2 cellular contexts compared by ENCODE assay signal in the genomic region with DNA sequence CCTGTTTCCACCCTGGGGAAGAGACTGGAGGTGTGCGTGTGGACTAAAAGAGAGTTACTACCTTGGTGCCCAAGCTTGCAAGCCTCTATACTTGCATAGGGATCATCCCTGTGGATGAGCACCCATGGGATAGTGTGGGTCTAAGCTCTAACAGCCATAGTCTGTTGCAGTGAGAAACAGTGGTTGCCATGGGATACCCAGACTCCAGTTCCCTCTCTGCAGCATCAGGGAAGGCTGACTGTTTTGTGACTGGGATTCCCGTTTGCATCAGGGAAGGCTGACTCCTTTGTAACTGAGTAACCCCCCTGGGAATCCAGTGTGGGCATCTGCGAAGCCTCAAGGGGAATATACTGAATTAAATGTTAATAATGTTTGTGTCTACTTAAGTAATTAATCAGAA.
TF ChIP-seq lines count a peak whose summit lies in the region.

No MANE protein-coding gene starts in this region.

TF ChIP-seq in SK-N-SH, 30 proteins besides CTCF, POLR2A, EP300 and RAD21:
- TF ChIP-seq, protein P1, sequence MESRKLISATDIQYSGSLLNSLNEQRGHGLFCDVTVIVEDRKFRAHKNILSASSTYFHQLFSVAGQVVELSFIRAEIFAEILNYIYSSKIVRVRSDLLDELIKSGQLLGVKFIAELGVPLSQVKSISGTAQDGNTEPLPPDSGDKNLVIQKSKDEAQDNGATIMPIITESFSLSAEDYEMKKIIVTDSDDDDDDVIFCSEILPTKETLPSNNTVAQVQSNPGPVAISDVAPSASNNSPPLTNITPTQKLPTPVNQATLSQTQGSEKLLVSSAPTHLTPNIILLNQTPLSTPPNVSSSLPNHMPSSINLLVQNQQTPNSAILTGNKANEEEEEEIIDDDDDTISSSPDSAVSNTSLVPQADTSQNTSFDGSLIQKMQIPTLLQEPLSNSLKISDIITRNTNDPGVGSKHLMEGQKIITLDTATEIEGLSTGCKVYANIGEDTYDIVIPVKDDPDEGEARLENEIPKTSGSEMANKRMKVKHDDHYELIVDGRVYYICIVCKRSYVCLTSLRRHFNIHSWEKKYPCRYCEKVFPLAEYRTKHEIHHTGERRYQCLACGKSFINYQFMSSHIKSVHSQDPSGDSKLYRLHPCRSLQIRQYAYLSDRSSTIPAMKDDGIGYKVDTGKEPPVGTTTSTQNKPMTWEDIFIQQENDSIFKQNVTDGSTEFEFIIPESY (IDR thresholded peaks at IDR 0.05; ENCODE audit: borderline replicate concordance, low read depth): no peak
- TF ChIP-seq FOXM1 (IDR thresholded peaks at IDR 0.05; ENCODE audit: low read depth): no peak
- TF ChIP-seq ELF1 (IDR thresholded peaks at IDR 0.05): no peak
- TF ChIP-seq RFX5 (IDR thresholded peaks at IDR 0.05; ENCODE audit: low read length): no peak
- TF ChIP-seq, protein P2, sequence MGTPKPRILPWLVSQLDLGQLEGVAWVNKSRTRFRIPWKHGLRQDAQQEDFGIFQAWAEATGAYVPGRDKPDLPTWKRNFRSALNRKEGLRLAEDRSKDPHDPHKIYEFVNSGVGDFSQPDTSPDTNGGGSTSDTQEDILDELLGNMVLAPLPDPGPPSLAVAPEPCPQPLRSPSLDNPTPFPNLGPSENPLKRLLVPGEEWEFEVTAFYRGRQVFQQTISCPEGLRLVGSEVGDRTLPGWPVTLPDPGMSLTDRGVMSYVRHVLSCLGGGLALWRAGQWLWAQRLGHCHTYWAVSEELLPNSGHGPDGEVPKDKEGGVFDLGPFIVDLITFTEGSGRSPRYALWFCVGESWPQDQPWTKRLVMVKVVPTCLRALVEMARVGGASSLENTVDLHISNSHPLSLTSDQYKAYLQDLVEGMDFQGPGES (IDR thresholded peaks at IDR 0.05; ENCODE audit: low read depth, low read length): no peak
- no peak for TF ChIP-seq GATA2 (CRISPR knock-in tag; IDR thresholded peaks at IDR 0.05)
- TF ChIP-seq MEF2A (IDR thresholded peaks at IDR 0.05; ENCODE audit: borderline replicate concordance, low read depth): no peak
- no peak for TF ChIP-seq MXI1 (IDR thresholded peaks at IDR 0.05; ENCODE audit: low read depth, low read length)
- TF ChIP-seq EZH2phosphoT487 (IDR thresholded peaks at IDR 0.05; ENCODE audit: borderline replicate concordance, low read depth): no peak
- TF ChIP-seq, protein P3, sequence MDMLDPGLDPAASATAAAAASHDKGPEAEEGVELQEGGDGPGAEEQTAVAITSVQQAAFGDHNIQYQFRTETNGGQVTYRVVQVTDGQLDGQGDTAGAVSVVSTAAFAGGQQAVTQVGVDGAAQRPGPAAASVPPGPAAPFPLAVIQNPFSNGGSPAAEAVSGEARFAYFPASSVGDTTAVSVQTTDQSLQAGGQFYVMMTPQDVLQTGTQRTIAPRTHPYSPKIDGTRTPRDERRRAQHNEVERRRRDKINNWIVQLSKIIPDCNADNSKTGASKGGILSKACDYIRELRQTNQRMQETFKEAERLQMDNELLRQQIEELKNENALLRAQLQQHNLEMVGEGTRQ (IDR thresholded peaks at IDR 0.05; ENCODE audit: borderline replicate concordance, low read depth, low read length): no peak
- TF ChIP-seq GABPA (IDR thresholded peaks at IDR 0.05; ENCODE audit: low read depth): no peak
- TF ChIP-seq, protein P4, sequence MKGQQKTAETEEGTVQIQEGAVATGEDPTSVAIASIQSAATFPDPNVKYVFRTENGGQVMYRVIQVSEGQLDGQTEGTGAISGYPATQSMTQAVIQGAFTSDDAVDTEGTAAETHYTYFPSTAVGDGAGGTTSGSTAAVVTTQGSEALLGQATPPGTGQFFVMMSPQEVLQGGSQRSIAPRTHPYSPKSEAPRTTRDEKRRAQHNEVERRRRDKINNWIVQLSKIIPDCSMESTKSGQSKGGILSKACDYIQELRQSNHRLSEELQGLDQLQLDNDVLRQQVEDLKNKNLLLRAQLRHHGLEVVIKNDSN (IDR thresholded peaks at IDR 0.05; ENCODE audit: borderline replicate concordance, low read depth): no peak
- TF ChIP-seq FOSL2 (IDR thresholded peaks at IDR 0.05; ENCODE audit: borderline replicate concordance, low read depth): no peak
- TF ChIP-seq NRF1 (IDR thresholded peaks at IDR 0.05; ENCODE audit: low read depth, low read length): no peak
- no peak for TF ChIP-seq TCF12 (IDR thresholded peaks at IDR 0.05)
- TF ChIP-seq CHD2 (IDR thresholded peaks at IDR 0.05; ENCODE audit: low read length, partially characterized antibody): no peak
- TF ChIP-seq, protein P5, sequence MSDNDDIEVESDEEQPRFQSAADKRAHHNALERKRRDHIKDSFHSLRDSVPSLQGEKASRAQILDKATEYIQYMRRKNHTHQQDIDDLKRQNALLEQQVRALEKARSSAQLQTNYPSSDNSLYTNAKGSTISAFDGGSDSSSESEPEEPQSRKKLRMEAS (IDR thresholded peaks at IDR 0.05; ENCODE audit: low read depth): no peak

TF ChIP-seq in SK-N-SH treated with all-trans-retinoic acid at 6 μM for 48 hours, 23 proteins besides CTCF, POLR2A, EP300 and RAD21:
- TF ChIP-seq OSR1 (CRISPR knock-in tag; IDR thresholded peaks at IDR 0.05) (no peak), ZFP3 (CRISPR knock-in tag; IDR thresholded peaks at IDR 0.05) (no peak), BACH2 (CRISPR knock-in tag; IDR thresholded peaks at IDR 0.05; ENCODE audit: borderline replicate concordance) (no peak), ZNF8 (CRISPR knock-in tag; IDR thresholded peaks at IDR 0.05) (no peak), ARNTL (CRISPR knock-in tag; IDR thresholded peaks at IDR 0.05; ENCODE audit: borderline replicate concordance, low read depth) (no peak), ZNF565 (CRISPR knock-in tag; conservative IDR thresholded peaks at IDR 0.05; ENCODE audit: low read depth) (no peak), ZNF70 (CRISPR knock-in tag; IDR thresholded peaks at IDR 0.05) (no peak), RARB (CRISPR knock-in tag; IDR thresholded peaks at IDR 0.05) (no peak), ISL1 (CRISPR knock-in tag; IDR thresholded peaks at IDR 0.05) (no peak), TCF4 (CRISPR knock-in tag; IDR thresholded peaks at IDR 0.05; ENCODE audit: borderline replicate concordance) (no peak)
- TF ChIP-seq, protein P6, sequence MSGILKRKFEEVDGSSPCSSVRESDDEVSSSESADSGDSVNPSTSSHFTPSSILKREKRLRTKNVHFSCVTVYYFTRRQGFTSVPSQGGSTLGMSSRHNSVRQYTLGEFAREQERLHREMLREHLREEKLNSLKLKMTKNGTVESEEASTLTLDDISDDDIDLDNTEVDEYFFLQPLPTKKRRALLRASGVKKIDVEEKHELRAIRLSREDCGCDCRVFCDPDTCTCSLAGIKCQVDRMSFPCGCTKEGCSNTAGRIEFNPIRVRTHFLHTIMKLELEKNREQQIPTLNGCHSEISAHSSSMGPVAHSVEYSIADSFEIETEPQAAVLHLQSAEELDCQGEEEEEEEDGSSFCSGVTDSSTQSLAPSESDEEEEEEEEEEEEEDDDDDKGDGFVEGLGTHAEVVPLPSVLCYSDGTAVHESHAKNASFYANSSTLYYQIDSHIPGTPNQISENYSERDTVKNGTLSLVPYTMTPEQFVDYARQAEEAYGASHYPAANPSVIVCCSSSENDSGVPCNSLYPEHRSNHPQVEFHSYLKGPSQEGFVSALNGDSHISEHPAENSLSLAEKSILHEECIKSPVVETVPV (CRISPR knock-in tag; IDR thresholded peaks at IDR 0.05): no peak
- TF ChIP-seq, protein P7, sequence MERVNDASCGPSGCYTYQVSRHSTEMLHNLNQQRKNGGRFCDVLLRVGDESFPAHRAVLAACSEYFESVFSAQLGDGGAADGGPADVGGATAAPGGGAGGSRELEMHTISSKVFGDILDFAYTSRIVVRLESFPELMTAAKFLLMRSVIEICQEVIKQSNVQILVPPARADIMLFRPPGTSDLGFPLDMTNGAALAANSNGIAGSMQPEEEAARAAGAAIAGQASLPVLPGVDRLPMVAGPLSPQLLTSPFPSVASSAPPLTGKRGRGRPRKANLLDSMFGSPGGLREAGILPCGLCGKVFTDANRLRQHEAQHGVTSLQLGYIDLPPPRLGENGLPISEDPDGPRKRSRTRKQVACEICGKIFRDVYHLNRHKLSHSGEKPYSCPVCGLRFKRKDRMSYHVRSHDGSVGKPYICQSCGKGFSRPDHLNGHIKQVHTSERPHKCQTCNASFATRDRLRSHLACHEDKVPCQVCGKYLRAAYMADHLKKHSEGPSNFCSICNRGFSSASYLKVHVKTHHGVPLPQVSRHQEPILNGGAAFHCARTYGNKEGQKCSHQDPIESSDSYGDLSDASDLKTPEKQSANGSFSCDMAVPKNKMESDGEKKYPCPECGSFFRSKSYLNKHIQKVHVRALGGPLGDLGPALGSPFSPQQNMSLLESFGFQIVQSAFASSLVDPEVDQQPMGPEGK (CRISPR knock-in tag; IDR thresholded peaks at IDR 0.05; ENCODE audit: borderline replicate concordance): no peak
- TF ChIP-seq, protein P8, sequence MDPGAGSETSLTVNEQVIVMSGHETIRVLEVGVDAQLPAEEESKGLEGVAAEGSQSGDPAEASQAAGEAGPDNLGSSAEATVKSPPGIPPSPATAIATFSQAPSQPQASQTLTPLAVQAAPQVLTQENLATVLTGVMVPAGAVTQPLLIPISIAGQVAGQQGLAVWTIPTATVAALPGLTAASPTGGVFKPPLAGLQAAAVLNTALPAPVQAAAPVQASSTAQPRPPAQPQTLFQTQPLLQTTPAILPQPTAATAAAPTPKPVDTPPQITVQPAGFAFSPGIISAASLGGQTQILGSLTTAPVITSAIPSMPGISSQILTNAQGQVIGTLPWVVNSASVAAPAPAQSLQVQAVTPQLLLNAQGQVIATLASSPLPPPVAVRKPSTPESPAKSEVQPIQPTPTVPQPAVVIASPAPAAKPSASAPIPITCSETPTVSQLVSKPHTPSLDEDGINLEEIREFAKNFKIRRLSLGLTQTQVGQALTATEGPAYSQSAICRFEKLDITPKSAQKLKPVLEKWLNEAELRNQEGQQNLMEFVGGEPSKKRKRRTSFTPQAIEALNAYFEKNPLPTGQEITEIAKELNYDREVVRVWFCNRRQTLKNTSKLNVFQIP (CRISPR knock-in tag; IDR thresholded peaks at IDR 0.05; ENCODE audit: borderline replicate concordance, low read depth): no peak
